18 cellular contexts compared by ENCODE assay signal in genomic region chr22:35367331-35367886, GRCh38. TPM values are rescaled to one million over a fixed set of nuclear protein-coding genes. Genes with fewer than 3 reads are reported as not detected.
A peak's percentile ranks its signal among the peaks of the same experiment; 100 is the strongest.
DNase-seq lines count a peak whose midpoint lies in the region; ATAC-seq and TF ChIP-seq lines count a peak whose summit lies in the region.
"Had no signal": no experiment of that assay in that cellular context is flagged by ENCODE, and none has a peak within 500 bp of the region (broad histone marks: within the 10 kb centered on the region; RNA-seq: fewer than 3 reads in every experiment).

No MANE protein-coding gene starts in this region.

- H3K9me2 ChIP-seq in OCI-LY1 (ENCODE audit: low read depth, low read length) (no peaks in the 10 kb centered on the region), hepatocyte (replicated peaks; ENCODE audit: insufficient read depth) (no peaks in the 10 kb centered on the region)

- peak overlapping the region; percentile 51 for H3K4me2 ChIP-seq in BLaER1
- H3K4me2 ChIP-seq in OCI-LY1 (ENCODE audit: low read length), result peak overlapping the region; percentile 56
- peak overlapping the region; percentile 8 for H3K4me2 ChIP-seq in hepatocyte

- H3K9me3 Mint-ChIP-seq in nephron progenitor cell, result no peaks in the 10 kb centered on the region
- H3K9me3 Mint-ChIP-seq: activated CD8-positive, alpha-beta T cell treated with anti-CD3 and anti-CD28 coated beads for 36 hours; stimulated activated naive CD8-positive, alpha-beta T cell treated with anti-CD3 and anti-CD28 coated beads, Interleukin-15, amount 100 ng/mL, for 72 hours had no signal

- no peak overlapping the region for H3K27ac ChIP-seq in BLaER1
- peak overlapping the region; percentile 94 for H3K27ac ChIP-seq in OCI-LY1 (ENCODE audit: low read depth, low read length, poor library complexity, severe bottlenecking)
- H3K27ac ChIP-seq in hepatocyte, result peak overlapping the region; percentile 73
- H3K27ac ChIP-seq: coronary artery, gastrocnemius medialis, parathyroid adenoma, SK-N-MC had no signal

- H3K27me3 ChIP-seq in BLaER1 (no peaks in the 10 kb centered on the region), OCI-LY1 (ENCODE audit: insufficient read depth, low read length) (no peaks in the 10 kb centered on the region), hepatocyte (no peaks in the 10 kb centered on the region)
- H3K27me3 ChIP-seq: gastrocnemius medialis had no signal

- H3K27ac Mint-ChIP-seq in nephron progenitor cell, result no peak overlapping the region
- H3K27ac Mint-ChIP-seq: activated CD8-positive, alpha-beta T cell treated with anti-CD3 and anti-CD28 coated beads for 36 hours; activated naive CD8-positive, alpha-beta T cell had no signal

- ATAC-seq in GM19463 (IDR thresholded peaks at IDR 0.05; ENCODE audit: unreplicated experiment), result peak; percentile 53
- no peak for ATAC-seq in activated CD4-positive, CD25-positive, alpha-beta regulatory T cell treated with anti-CD3 and anti-CD28 coated beads, Interleukin-2, amount 50 U/mL, for 24 hours
- ATAC-seq: activated CD8-positive, alpha-beta T cell treated with anti-CD3 and anti-CD28 coated beads for 36 hours; gastrocnemius medialis; stimulated activated naive CD8-positive, alpha-beta T cell treated with anti-CD3 and anti-CD28 coated beads, Interleukin-15, amount 100 ng/mL, for 72 hours had no signal

- TF ChIP-seq CTCF in OCI-LY1 (IDR thresholded peaks at IDR 0.05; ENCODE audit: low read length), result peak; percentile 47
- TF ChIP-seq CTCF in hepatocyte (IDR thresholded peaks at IDR 0.05; ENCODE audit: poor library complexity), result no peak
- TF ChIP-seq CTCF in nephron progenitor cell (IDR thresholded peaks at IDR 0.05), result no peak

- 68% methylated on average over 9 of the region's 9 CpGs for WGBS in hepatocyte (ENCODE audit: low lambda C conversion rate, missing lambda C conversion rate)

- H3K79me2 ChIP-seq in OCI-LY1 (ENCODE audit: insufficient read depth, low read length), result no peaks in the 10 kb centered on the region
- H3K79me2 ChIP-seq in hepatocyte, result no peaks in the 10 kb centered on the region
- H3K79me2 ChIP-seq: parathyroid adenoma had no signal

- H4K20me1 ChIP-seq in BLaER1 (no peaks in the 10 kb centered on the region), OCI-LY1 (ENCODE audit: insufficient read depth, low read length) (no peaks in the 10 kb centered on the region), hepatocyte (ENCODE audit: insufficient read depth, poor library complexity, severe bottlenecking) (no peaks in the 10 kb centered on the region)

- H3K27me3 Mint-ChIP-seq in nephron progenitor cell (ENCODE audit: low read depth, poor library complexity), result peaks cover 24% of the 10 kb centered on the region

- H3K36me3 ChIP-seq in BLaER1, result no peaks in the 10 kb centered on the region
- no peaks in the 10 kb centered on the region for H3K36me3 ChIP-seq in OCI-LY1 (ENCODE audit: insufficient read depth, low read length)
- no peaks in the 10 kb centered on the region for H3K36me3 ChIP-seq in hepatocyte (replicated peaks; ENCODE audit: insufficient read depth, low read depth)
- H3K36me3 ChIP-seq: gastrocnemius medialis had no signal

- H3K4me1 ChIP-seq in BLaER1 (peaks cover 61% of the 10 kb centered on the region), OCI-LY1 (ENCODE audit: insufficient read depth, low read length, severe bottlenecking) (peaks cover 67% of the 10 kb centered on the region), hepatocyte (ENCODE audit: insufficient read depth) (peaks cover 3% of the 10 kb centered on the region)
- H3K4me1 ChIP-seq: parathyroid adenoma had no signal

- H3K9me3 ChIP-seq in BLaER1, result no peaks in the 10 kb centered on the region
- H3K9me3 ChIP-seq in OCI-LY1 (ENCODE audit: low read length), result no peaks in the 10 kb centered on the region
- no peaks in the 10 kb centered on the region for H3K9me3 ChIP-seq in hepatocyte (ENCODE audit: low read depth)
- H3K9me3 ChIP-seq: gastrocnemius medialis had no signal

- no peak overlapping the region for H3K9ac ChIP-seq in BLaER1
- H3K9ac ChIP-seq in OCI-LY1 (ENCODE audit: low read length), result peak overlapping the region; percentile 16; the same call in 1 of the 2 replicates
- H3K9ac ChIP-seq: parathyroid adenoma had no signal

- no peaks in the 10 kb centered on the region for H3K36me3 Mint-ChIP-seq in nephron progenitor cell (ENCODE audit: low read depth)
- H3K36me3 Mint-ChIP-seq: activated naive CD8-positive, alpha-beta T cell had no signal

- H3F3A ChIP-seq in OCI-LY1 (ENCODE audit: insufficient read depth, low read length), result peaks cover 5% of the 10 kb centered on the region; the same call in 1 of the 2 replicates

- H2AFZ ChIP-seq in OCI-LY1 (ENCODE audit: low read length) (no peak overlapping the region), hepatocyte (no peak overlapping the region)
- H2AFZ ChIP-seq: parathyroid adenoma had no signal

- no peak overlapping the region for H3K4me3 Mint-ChIP-seq in nephron progenitor cell
- H3K4me3 Mint-ChIP-seq: activated CD8-positive, alpha-beta T cell treated with anti-CD3 and anti-CD28 coated beads for 36 hours; activated naive CD8-positive, alpha-beta T cell; stimulated activated naive CD8-positive, alpha-beta T cell treated with anti-CD3 and anti-CD28 coated beads, Interleukin-15, amount 100 ng/mL, for 72 hours had no signal

- H3K4me3 ChIP-seq in BLaER1 (no peak overlapping the region), OCI-LY1 (ENCODE audit: low read depth, low read length, poor library complexity, severe bottlenecking) (peak overlapping the region; percentile 30), hepatocyte (no peak overlapping the region)
- H3K4me3 ChIP-seq: coronary artery, gastrocnemius medialis, SK-N-MC had no signal

- DNase-seq in hepatocyte (ENCODE audit: low spot score), result peak; percentile 46
- DNase-seq in stimulated activated CD4-positive, alpha-beta T cell treated with anti-CD3 and anti-CD28 coated beads, Interleukin-15, amount 100 ng/mL, for 24 hours, result no peak
- no peak for DNase-seq in nephron progenitor cell
- no peak for DNase-seq in SK-N-DZ (ENCODE audit: low spot score)
- DNase-seq: activated CD8-positive, alpha-beta T cell treated with anti-CD3 and anti-CD28 coated beads for 36 hours; gastrocnemius medialis; KG1; NCI-H2227 treated with DMSO at 0.1 percent for 48 hours; stimulated activated CD4-positive, alpha-beta T cell treated with anti-CD3 and anti-CD28 coated beads, Interleukin-2, amount 100 ng/mL, for 24 hours; stimulated activated naive CD8-positive, alpha-beta T cell treated with anti-CD3 and anti-CD28 coated beads, Interleukin-15, amount 100 ng/mL, for 72 hours had no signal

- peaks cover 27% of the 10 kb centered on the region for H3K4me1 Mint-ChIP-seq in nephron progenitor cell

RNA-seq across cellular contexts. Expression of gene HMOX1, which starts 13.5 kb away (rescaled TPM):
- 34.8 and 43.8 TPM in 2 replicates for total RNA-seq in hepatocyte
- 51.0 and 58.6 TPM in 2 replicates for polyA plus RNA-seq in hepatocyte
- 2.6 and 2.8 TPM in 2 replicates for polyA plus RNA-seq in SK-N-DZ (2014; cell fraction: cytosol; rRNA removed)
- polyA plus RNA-seq in SK-N-DZ (2014; cell fraction: nucleus; rRNA removed), result 1.1 and 1.5 TPM in 2 replicates

RNA-seq across cellular contexts. Expression of gene MCM5, which starts 32.5 kb away (rescaled TPM):
- 16.0 and 36.1 TPM in 2 replicates for total RNA-seq in hepatocyte
- 21.7 and 24.4 TPM in 2 replicates for polyA plus RNA-seq in hepatocyte
- polyA plus RNA-seq in SK-N-DZ (2014; cell fraction: cytosol; rRNA removed), result 121 and 151 TPM in 2 replicates
- 167 and 220 TPM in 2 replicates for polyA plus RNA-seq in SK-N-DZ (2014; cell fraction: nucleus; rRNA removed)
